Comparison of ENCODE assay signal across 10 cellular contexts in the genomic region with DNA sequence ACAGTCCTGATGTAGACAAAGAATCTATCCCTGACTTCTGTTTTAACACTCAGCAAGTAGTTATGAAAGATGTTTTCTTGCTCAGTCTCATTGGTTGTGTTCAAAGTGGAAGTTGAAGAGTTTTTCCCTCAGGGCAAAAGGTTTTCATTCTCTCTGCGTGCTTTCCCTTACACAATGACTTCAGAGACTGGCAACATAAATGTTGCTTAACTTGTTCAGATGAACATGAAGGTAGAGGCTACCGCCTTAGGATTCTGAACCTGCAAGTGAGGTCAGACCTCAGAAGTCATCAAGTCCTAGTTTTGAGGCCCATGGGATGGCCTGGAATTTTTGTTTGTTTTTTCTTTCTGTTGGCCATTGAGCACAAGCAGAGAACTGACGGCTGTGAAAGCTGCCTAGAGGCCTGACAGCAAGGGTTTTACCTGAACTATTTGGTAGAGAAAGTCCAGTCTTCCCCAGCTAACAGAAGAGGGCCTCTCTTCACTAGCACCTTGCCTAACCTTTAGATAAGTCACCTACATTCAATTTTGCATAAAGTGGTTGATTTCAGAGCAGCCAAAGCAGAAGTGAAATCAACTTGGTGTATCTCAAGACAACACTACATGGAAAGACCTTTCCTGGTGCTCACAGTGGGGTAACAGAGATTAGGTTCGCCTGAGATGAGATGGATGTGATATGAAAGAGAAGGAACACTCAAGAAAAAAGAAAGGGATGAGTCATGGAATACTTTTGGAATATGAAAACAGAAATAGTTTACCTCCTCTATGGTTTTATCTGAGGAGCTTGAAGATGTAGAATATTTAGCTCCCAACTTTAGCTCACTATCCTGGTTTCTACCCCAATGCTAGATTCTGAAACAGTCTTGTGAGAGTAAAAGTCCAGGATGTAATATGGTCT. TPM values are rescaled to one million over a fixed set of nuclear protein-coding genes. Genes with fewer than 3 reads are reported as not detected.
DNase-seq lines count a peak whose midpoint lies in the region; ATAC-seq and TF ChIP-seq lines count a peak whose summit lies in the region.
"Had no signal": no experiment of that assay in that cellular context is flagged by ENCODE, and none has a peak within 500 bp of the region (broad histone marks: within the 10 kb centered on the region; RNA-seq: fewer than 3 reads in every experiment).

No MANE protein-coding gene starts in this region.

- H3K4me3 Mint-ChIP-seq in activated naive CD4-positive, alpha-beta T cell treated with anti-CD3 and anti-CD28 coated beads for 36 hours, result no peak overlapping the region

- H3K27me3 Mint-ChIP-seq in activated naive CD4-positive, alpha-beta T cell treated with anti-CD3 and anti-CD28 coated beads for 36 hours (ENCODE audit: low read depth), result no peaks in the 10 kb centered on the region

- H3K27ac Mint-ChIP-seq in activated naive CD4-positive, alpha-beta T cell treated with anti-CD3 and anti-CD28 coated beads for 36 hours, result no peak overlapping the region

- no peaks in the 10 kb centered on the region for H3K4me1 Mint-ChIP-seq in activated naive CD4-positive, alpha-beta T cell treated with anti-CD3 and anti-CD28 coated beads for 36 hours (ENCODE audit: low read depth)

- no peaks in the 10 kb centered on the region for H3K36me3 Mint-ChIP-seq in activated naive CD4-positive, alpha-beta T cell treated with anti-CD3 and anti-CD28 coated beads for 36 hours (ENCODE audit: low read depth)

- DNase-seq in HPDE6-E6E7 (ENCODE audit: extremely low spot score) (peak; percentile 66), germinal center (ENCODE audit: low spot score) (peak; percentile 44), erythroblast (lab: John Stamatoyannopoulos, UW) (no peak), D341Med (ENCODE audit: low spot score) (no peak)
- DNase-seq in activated naive CD4-positive, alpha-beta T cell (lab: John Stamatoyannopoulos, UW), result no peak
- DNase-seq in activated naive CD4-positive, alpha-beta T cell treated with anti-CD3 and anti-CD28 coated beads for 36 hours, result no peak
- DNase-seq: GF-D8, NCI-H446 treated with DMSO at 0.1 percent for 48 hours had no signal

- CTCF ChIA-PET in activated naive CD4-positive, alpha-beta T cell treated with anti-CD3 and anti-CD28 coated beads for 36 hours (lab: Charles Lee), result no interaction called here

- intact Hi-C loops in activated naive CD4-positive, alpha-beta T cell treated with anti-CD3 and anti-CD28 coated beads for 36 hours (cut with micrococcal nuclease), result no loop called here

- no peak for TF ChIP-seq POLR2A in erythroblast (IDR thresholded peaks at IDR 0.05; ENCODE audit: low read length)

- ATAC-seq in GM18498 (IDR thresholded peaks at IDR 0.05; ENCODE audit: unreplicated experiment), result peak; percentile 98
- peak; percentile 92 for ATAC-seq in GM21737 (IDR thresholded peaks at IDR 0.05; ENCODE audit: unreplicated experiment)

- H3K9me3 Mint-ChIP-seq in activated naive CD4-positive, alpha-beta T cell treated with anti-CD3 and anti-CD28 coated beads for 36 hours, result no peaks in the 10 kb centered on the region

RNA-seq across cellular contexts. Expression of gene AP4E1, which starts 53.6 kb away (rescaled TPM):
- 1 to 10 TPM; 6.8 to 9.4 TPM for total RNA-seq in activated naive CD4-positive, alpha-beta T cell treated with anti-CD3 and anti-CD28 coated beads for 36 hours

Comparison
In these comparisons a context has a peak if more than half of its experiments do, and no peak if none do; other contexts are left out.
1. DNase-seq: peak in HPDE6-E6E7 (single experiment) and germinal center (single experiment); none in activated naive CD4-positive, alpha-beta T cell (0 of 4), erythroblast (0 of 2), D341Med (single experiment) and activated naive CD4-positive, alpha-beta T cell treated with anti-CD3 and anti-CD28 coated beads for 36 hours (single experiment).